In the genomic region with DNA sequence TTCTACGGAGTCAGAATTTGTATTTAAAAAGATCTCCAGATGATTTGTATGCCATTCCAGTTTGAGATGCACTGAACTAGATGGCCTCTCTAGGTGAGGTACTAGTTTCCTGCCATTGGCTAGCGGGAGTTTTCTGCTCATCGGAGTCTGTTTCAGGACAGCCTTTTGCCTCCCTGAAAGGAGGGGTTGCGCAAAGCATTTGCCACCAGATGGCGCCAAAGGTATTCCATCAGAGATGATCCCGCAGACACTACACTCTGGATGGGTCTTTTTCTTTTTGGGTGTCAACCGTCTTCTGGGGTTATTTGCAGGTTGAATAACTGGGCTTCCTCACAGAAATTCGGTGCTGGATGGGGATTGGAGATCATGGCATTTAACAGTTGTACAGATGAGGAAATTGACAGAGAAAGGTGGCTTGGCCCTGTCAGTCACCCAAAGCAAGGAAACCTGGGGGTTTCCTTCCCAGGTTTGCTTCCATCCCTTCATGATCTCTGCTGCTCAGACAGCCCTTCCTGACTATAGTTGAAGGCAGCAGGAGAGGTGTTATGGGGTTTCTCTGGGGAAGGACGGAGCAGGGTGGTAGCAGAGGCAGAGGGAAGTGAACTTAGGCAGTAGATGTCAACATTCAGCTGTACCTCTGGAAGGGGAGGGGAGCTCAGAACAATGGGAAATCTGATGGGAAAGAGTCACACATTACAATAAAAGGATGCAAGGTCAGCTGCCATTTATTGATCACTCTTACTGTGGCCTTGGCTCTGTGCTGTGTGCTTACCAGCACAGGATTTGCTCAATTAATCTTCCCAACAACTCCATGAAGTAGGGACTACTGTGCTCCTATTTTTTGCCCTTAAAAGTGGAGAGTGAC, we compare ENCODE assay signal across 8 cellular contexts.
DNase-seq lines count a peak whose midpoint lies in the region; TF ChIP-seq lines count a peak whose summit lies in the region.

No MANE protein-coding gene starts in this region.

- in situ Hi-C loops in HAP-1 (cut with MboI; ENCODE audit: low sequenced_read_pairs): loop anchor here (5.0 kb wide), 1 partner anchor 361 kb away; no protein-coding TSS in a partner anchor

- WGBS in SK-N-SH (ENCODE audit: low lambda C conversion rate): 28% methylated on average over 9 of the region's 9 CpGs

- no peak for DNase-seq in GM06990 (ENCODE audit: extremely low read depth, insufficient read length)
- DNase-seq in HAP-1 (ENCODE audit: low spot score in 2 of 2): peak; percentile 70 to 92
- peak; percentile 77 for DNase-seq in MM.1S
- peak; percentile 75 for DNase-seq in SK-N-SH
- DNase-seq in activated naive CD4-positive, alpha-beta T cell treated with anti-CD3 and anti-CD28 coated beads, Interleukin-2, amount 10 ng/mL, durations not matched to agents 7 days and 5 days: peak; percentile 85
- DNase-seq in cardiac muscle cell (ENCODE audit: low read depth in 1 of 2, low spot score in 1 of 2): peak; percentile 87 to 91
- DNase-seq in pulmonary artery endothelial cell (ENCODE audit: low read depth, low spot score): peak; percentile 51
- DNase-seq in vagina (ENCODE audit: extremely low spot score in 2 of 2): no peak

- peak; percentile 83 for TF ChIP-seq CTCF in GM06990 (IDR thresholded peaks at IDR 0.05; ENCODE audit: insufficient read depth, low read length, poor library complexity, severe bottlenecking)
- TF ChIP-seq CTCF in MM.1S (IDR thresholded peaks at IDR 0.05; ENCODE audit: low read length): peak; percentile 92
- TF ChIP-seq CTCF in SK-N-SH (IDR thresholded peaks at IDR 0.05): peak; percentile 94
- peak; percentile 85 for TF ChIP-seq CTCF in cardiac muscle cell (IDR thresholded peaks at IDR 0.05; ENCODE audit: low read depth, low read length)
- TF ChIP-seq CTCF in vagina (IDR thresholded peaks at IDR 0.05): peak; percentile 73 to 95 (median 91)

- no peak overlapping the region for H3K4me2 ChIP-seq in MM.1S (ENCODE audit: low read depth, low read length)
- no peak overlapping the region for H3K4me2 ChIP-seq in SK-N-SH

- H3K9ac ChIP-seq in MM.1S (ENCODE audit: low read length) (no peak overlapping the region), SK-N-SH (no peak overlapping the region)

- no peak overlapping the region for H3K4me3 Mint-ChIP-seq in activated naive CD4-positive, alpha-beta T cell treated with anti-CD3 and anti-CD28 coated beads, Interleukin-2, amount 10 ng/mL, durations not matched to agents 7 days and 5 days

- H3K4me1 ChIP-seq in HAP-1 (no peaks in the 10 kb centered on the region), MM.1S (ENCODE audit: low read length) (peaks cover 10% of the 10 kb centered on the region; the same call in 1 of the 2 replicates), SK-N-SH (ENCODE audit: control insufficient read depth in 1 of 2, insufficient read depth in 2 of 2, low read depth in 1 of 2, low read length in 1 of 2) (peaks cover 2 to 21% of the 10 kb centered on the region in 2 experiments; a peak in 3 of 4 replicates), cardiac muscle cell (ENCODE audit: low read depth) (no peaks in the 10 kb centered on the region), vagina (peaks cover 43% of the 10 kb centered on the region)

- H3K27ac Mint-ChIP-seq in activated naive CD4-positive, alpha-beta T cell treated with anti-CD3 and anti-CD28 coated beads, Interleukin-2, amount 10 ng/mL, durations not matched to agents 7 days and 5 days: no peak overlapping the region

- H3K9me3 Mint-ChIP-seq in activated naive CD4-positive, alpha-beta T cell treated with anti-CD3 and anti-CD28 coated beads, Interleukin-2, amount 10 ng/mL, durations not matched to agents 7 days and 5 days: no peaks in the 10 kb centered on the region

- no peaks in the 10 kb centered on the region for H3K9me2 ChIP-seq in MM.1S (replicated peaks; ENCODE audit: insufficient read depth, low read length)
- no peaks in the 10 kb centered on the region for H3K9me2 ChIP-seq in SK-N-SH

- TF ChIP-seq EP300 in SK-N-SH (IDR thresholded peaks at IDR 0.05; ENCODE audit: borderline replicate concordance in 1 of 2, low read depth in 1 of 2, low read length in 1 of 2): no peak

- no peaks in the 10 kb centered on the region for H3K4me1 Mint-ChIP-seq in activated naive CD4-positive, alpha-beta T cell treated with anti-CD3 and anti-CD28 coated beads, Interleukin-2, amount 10 ng/mL, durations not matched to agents 7 days and 5 days

- H2AFZ ChIP-seq in MM.1S (ENCODE audit: low read length) (no peak overlapping the region), SK-N-SH (ENCODE audit: low read depth) (0 out of 2 replicates have a peak overlapping the region, but pooled peaks have one; percentile 34)

- no peaks in the 10 kb centered on the region for H3K27me3 Mint-ChIP-seq in activated naive CD4-positive, alpha-beta T cell treated with anti-CD3 and anti-CD28 coated beads, Interleukin-2, amount 10 ng/mL, durations not matched to agents 7 days and 5 days

- H3K9me3 ChIP-seq in HAP-1: no peaks in the 10 kb centered on the region
- H3K9me3 ChIP-seq in MM.1S (replicated peaks; ENCODE audit: insufficient read depth, low read length): no peaks in the 10 kb centered on the region
- no peaks in the 10 kb centered on the region for H3K9me3 ChIP-seq in SK-N-SH
- H3K9me3 ChIP-seq in cardiac muscle cell (ENCODE audit: low read depth): no peaks in the 10 kb centered on the region
- H3K9me3 ChIP-seq in vagina: no peaks in the 10 kb centered on the region

- intact Hi-C loops in vagina (cut with DNase I): loop anchor here (5.0 kb wide), 2 partner anchors 151 to 361 kb away; no protein-coding TSS in a partner anchor

- H3K79me2 ChIP-seq in MM.1S (ENCODE audit: low read length) (no peaks in the 10 kb centered on the region), SK-N-SH (ENCODE audit: insufficient read depth) (no peaks in the 10 kb centered on the region)

- POLR2A ChIA-PET in SK-N-SH (lab: Yijun Ruan, JAX): interaction anchor here (0.7 kb wide), 1 partner anchor 115 kb away, joined by 3 read pairs; no protein-coding TSS in a partner anchor

- no peak overlapping the region for H3K27ac ChIP-seq in MM.1S (ENCODE audit: low read length)
- H3K27ac ChIP-seq in SK-N-SH (ENCODE audit: low read depth in 2 of 2, low read length in 1 of 2): no peak overlapping the region
- no peak overlapping the region for H3K27ac ChIP-seq in cardiac muscle cell
- peak overlapping the region; percentile 32 for H3K27ac ChIP-seq in vagina

- H3K27me3 ChIP-seq in GM06990 (replicated peaks; ENCODE audit: control insufficient read depth, insufficient read depth, low read length) (no peaks in the 10 kb centered on the region), HAP-1 (ENCODE audit: low read depth) (no peaks in the 10 kb centered on the region), MM.1S (replicated peaks; ENCODE audit: insufficient read depth, low read length) (no peaks in the 10 kb centered on the region), SK-N-SH (ENCODE audit: insufficient read depth) (no peaks in the 10 kb centered on the region), cardiac muscle cell (no peaks in the 10 kb centered on the region), vagina (no peaks in the 10 kb centered on the region)

- H3F3A ChIP-seq in MM.1S (ENCODE audit: insufficient read depth, low read length) (no peaks in the 10 kb centered on the region), SK-N-SH (replicated peaks; ENCODE audit: insufficient read depth) (peaks cover 7% of the 10 kb centered on the region)

- H3K36me3 ChIP-seq in GM06990 (ENCODE audit: control insufficient read depth, insufficient read depth, low read length) (no peaks in the 10 kb centered on the region), HAP-1 (replicated peaks) (no peaks in the 10 kb centered on the region), MM.1S (replicated peaks; ENCODE audit: insufficient read depth, low read length) (no peaks in the 10 kb centered on the region), SK-N-SH (replicated peaks in 1 of 2; ENCODE audit: control insufficient read depth in 1 of 2, insufficient read depth in 2 of 2, low read length in 1 of 2) (no peaks in the 10 kb centered on the region), cardiac muscle cell (no peaks in the 10 kb centered on the region), vagina (peaks cover 0 to under 1% of the 10 kb centered on the region in 2 donors)

- CTCF ChIA-PET in SK-N-SH (lab: Yijun Ruan, JAX): interaction anchor here (0.6 to 9.1 kb wide), 28 partner anchors 9 to 1005 kb away, joined by 3 to 42 read pairs (median 4); a partner anchor contains a TSS
- CTCF ChIA-PET in activated naive CD4-positive, alpha-beta T cell treated with anti-CD3 and anti-CD28 coated beads, Interleukin-2, amount 10 ng/mL, durations not matched to agents 7 days and 5 days (lab: Charles Lee): interaction anchor here (0.7 to 4.9 kb wide), 13 partner anchors 8 to 468 kb away, joined by 3 to 50 read pairs (median 4); a partner anchor contains a TSS

- TF ChIP-seq POLR2A in vagina (IDR thresholded peaks at IDR 0.05): no peak

- no peaks in the 10 kb centered on the region for H4K20me1 ChIP-seq in MM.1S (ENCODE audit: insufficient read depth, low read length)
- no peaks in the 10 kb centered on the region for H4K20me1 ChIP-seq in SK-N-SH (ENCODE audit: insufficient read depth)

- no peaks in the 10 kb centered on the region for H3K36me3 Mint-ChIP-seq in activated naive CD4-positive, alpha-beta T cell treated with anti-CD3 and anti-CD28 coated beads, Interleukin-2, amount 10 ng/mL, durations not matched to agents 7 days and 5 days

- H3K4me3 ChIP-seq in GM06990 (replicated peaks; ENCODE audit: low read depth, low read length): no peak overlapping the region
- no peak overlapping the region for H3K4me3 ChIP-seq in HAP-1
- no peak overlapping the region for H3K4me3 ChIP-seq in MM.1S (ENCODE audit: low read length)
- no peak overlapping the region; a peak in 1 of 4 replicates for H3K4me3 ChIP-seq in SK-N-SH (ENCODE audit: low read depth in 2 of 2, low read length in 1 of 2)
- H3K4me3 ChIP-seq in cardiac muscle cell: no peak overlapping the region
- H3K4me3 ChIP-seq in vagina: no peak overlapping the region

- peak; percentile 94 for TF ChIP-seq RAD21 in SK-N-SH (IDR thresholded peaks at IDR 0.05; ENCODE audit: low read length)

TF ChIP-seq in SK-N-SH, 30 proteins besides CTCF, POLR2A, EP300 and RAD21 (continues in another document):
- TF ChIP-seq, protein P1, sequence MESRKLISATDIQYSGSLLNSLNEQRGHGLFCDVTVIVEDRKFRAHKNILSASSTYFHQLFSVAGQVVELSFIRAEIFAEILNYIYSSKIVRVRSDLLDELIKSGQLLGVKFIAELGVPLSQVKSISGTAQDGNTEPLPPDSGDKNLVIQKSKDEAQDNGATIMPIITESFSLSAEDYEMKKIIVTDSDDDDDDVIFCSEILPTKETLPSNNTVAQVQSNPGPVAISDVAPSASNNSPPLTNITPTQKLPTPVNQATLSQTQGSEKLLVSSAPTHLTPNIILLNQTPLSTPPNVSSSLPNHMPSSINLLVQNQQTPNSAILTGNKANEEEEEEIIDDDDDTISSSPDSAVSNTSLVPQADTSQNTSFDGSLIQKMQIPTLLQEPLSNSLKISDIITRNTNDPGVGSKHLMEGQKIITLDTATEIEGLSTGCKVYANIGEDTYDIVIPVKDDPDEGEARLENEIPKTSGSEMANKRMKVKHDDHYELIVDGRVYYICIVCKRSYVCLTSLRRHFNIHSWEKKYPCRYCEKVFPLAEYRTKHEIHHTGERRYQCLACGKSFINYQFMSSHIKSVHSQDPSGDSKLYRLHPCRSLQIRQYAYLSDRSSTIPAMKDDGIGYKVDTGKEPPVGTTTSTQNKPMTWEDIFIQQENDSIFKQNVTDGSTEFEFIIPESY (IDR thresholded peaks at IDR 0.05; ENCODE audit: borderline replicate concordance, low read depth): no peak
- no peak for TF ChIP-seq YY1 (IDR thresholded peaks at IDR 0.05; ENCODE audit: low read depth)

Comparison
In these comparisons a context has a peak if more than half of its experiments do, and no peak if none do; other contexts are left out.
1. DNase-seq: peak in HAP-1 (2 of 2), MM.1S (single experiment), SK-N-SH (single experiment), activated naive CD4-positive, alpha-beta T cell treated with anti-CD3 and anti-CD28 coated beads, Interleukin-2, amount 10 ng/mL, durations not matched to agents 7 days and 5 days (single experiment), cardiac muscle cell (2 of 2) and pulmonary artery endothelial cell (single experiment); none in GM06990 (single experiment) and vagina (0 of 2).
2. Peak in every context shown above with its lines, with median percentiles within 50 percentile points of each other: CTCF ChIP-seq.